In genomic region chr17:38921756-38922411, GRCh38 we compare ENCODE assay signal across 10 cellular contexts. TPM values are rescaled to one million over a fixed set of nuclear protein-coding genes. Genes with fewer than 3 reads are reported as not detected.
DNase-seq lines count a peak whose midpoint lies in the region.
"Had no signal": no experiment of that assay in that cellular context is flagged by ENCODE, and none has a peak within 500 bp of the region (broad histone marks: within the 10 kb centered on the region; RNA-seq: fewer than 3 reads in every experiment).

No MANE protein-coding gene starts in this region.

- H3K9ac ChIP-seq in iPS-20b (ENCODE audit: low read depth, low read length) (peak overlapping the region; percentile 13; the same call in 1 of the 2 replicates), subcutaneous abdominal adipose tissue (ENCODE audit: low read length in 5 of 5) (no peak overlapping the region)

- H3K4me1 Mint-ChIP-seq in T-helper 2 cell treated with Interferon-gamma antibody and Interleukin-4, amounts not matched to agents 5 μg/mL and 100 μg/mL, for 36 hours (ENCODE audit: low read depth) = peaks cover 23% of the 10 kb centered on the region
- peaks cover 29% of the 10 kb centered on the region for H3K4me1 Mint-ChIP-seq in activated CD4-positive, alpha-beta memory T cell treated with anti-CD3 and anti-CD28 coated beads, Interleukin-2, amount 10 ng/mL, durations not matched to agents 7 days and 5 days

- H3K27ac ChIP-seq in iPS-20b (ENCODE audit: low read length) (no peak overlapping the region), subcutaneous abdominal adipose tissue (ENCODE audit: low read depth, low read length) (peak overlapping the region; percentile 78)

- no peak overlapping the region for H3K4me3 Mint-ChIP-seq in T-helper 2 cell treated with Interferon-gamma antibody and Interleukin-4, amounts not matched to agents 5 μg/mL and 100 μg/mL, for 36 hours
- H3K4me3 Mint-ChIP-seq in activated CD4-positive, alpha-beta memory T cell treated with anti-CD3 and anti-CD28 coated beads, Interleukin-2, amount 10 ng/mL, durations not matched to agents 7 days and 5 days = no peak overlapping the region

- H3K9me3 ChIP-seq in iPS-20b (ENCODE audit: insufficient read depth, low read depth, low read length) = no peaks in the 10 kb centered on the region
- no peaks in the 10 kb centered on the region for H3K9me3 ChIP-seq in subcutaneous abdominal adipose tissue (ENCODE audit: control insufficient read depth in 5 of 5, low read length in 5 of 5)

- H3K36me3 ChIP-seq in iPS-20b (ENCODE audit: insufficient read depth, low read depth, low read length) = peaks cover 24% of the 10 kb centered on the region
- peaks cover 0 to 42% (median 36%) of the 10 kb centered on the region in 5 donors for H3K36me3 ChIP-seq in subcutaneous abdominal adipose tissue (ENCODE audit: control insufficient read depth in 5 of 5, insufficient read depth in 5 of 5, low read length in 5 of 5)

- no peaks in the 10 kb centered on the region for H3K27me3 Mint-ChIP-seq in T-helper 2 cell treated with Interferon-gamma antibody and Interleukin-4, amounts not matched to agents 5 μg/mL and 100 μg/mL, for 36 hours (ENCODE audit: low read depth)
- H3K27me3 Mint-ChIP-seq in activated CD4-positive, alpha-beta memory T cell treated with anti-CD3 and anti-CD28 coated beads, Interleukin-2, amount 10 ng/mL, durations not matched to agents 7 days and 5 days = no peaks in the 10 kb centered on the region

- CTCF ChIA-PET in activated CD4-positive, alpha-beta memory T cell treated with anti-CD3 and anti-CD28 coated beads, Interleukin-2, amount 10 ng/mL, durations not matched to agents 7 days and 5 days (lab: Charles Lee) = no interaction called here

- H3K9me3 Mint-ChIP-seq in T-helper 2 cell treated with Interferon-gamma antibody and Interleukin-4, amounts not matched to agents 5 μg/mL and 100 μg/mL, for 36 hours = no peaks in the 10 kb centered on the region
- no peaks in the 10 kb centered on the region for H3K9me3 Mint-ChIP-seq in activated CD4-positive, alpha-beta memory T cell treated with anti-CD3 and anti-CD28 coated beads, Interleukin-2, amount 10 ng/mL, durations not matched to agents 7 days and 5 days

- H3K4me3 ChIP-seq in iPS-20b (ENCODE audit: low read length) = no peak overlapping the region
- no peak overlapping the region for H3K4me3 ChIP-seq in subcutaneous abdominal adipose tissue (ENCODE audit: low read depth in 1 of 5, low read length in 5 of 5)

- DNase-seq in T-helper 2 cell treated with Interferon-gamma antibody and Interleukin-4, amounts not matched to agents 5 μg/mL and 100 μg/mL, for 36 hours (ENCODE audit: low spot score) = no peak
- DNase-seq in T-helper 2 cell = no peak
- DNase-seq in activated CD4-positive, alpha-beta memory T cell treated with anti-CD3 and anti-CD28 coated beads, Interleukin-2, amount 10 ng/mL, durations not matched to agents 7 days and 5 days = peak; percentile 15
- no peak for DNase-seq in NCI-H2107 treated with DMSO at 0.1 percent for 48 hours (lab: John Stamatoyannopoulos, UW; ENCODE audit: unreplicated experiment)
- DNase-seq in Ammon's horn (ENCODE audit: low spot score) = no peak
- no peak for DNase-seq in NCI-H226
- DNase-seq: NCI-H2081 treated with DMSO at 0.1 percent for 48 hours; stimulated activated CD4-positive, alpha-beta T cell treated with anti-CD3 and anti-CD28 coated beads, Interleukin-1b, Interleukin-23, amount 100 ng/mL, for 48 hours had no signal

- H3K27me3 ChIP-seq in iPS-20b (ENCODE audit: insufficient read depth, low read length) = no peaks in the 10 kb centered on the region
- no peaks in the 10 kb centered on the region for H3K27me3 ChIP-seq in subcutaneous abdominal adipose tissue (ENCODE audit: control insufficient read depth in 5 of 5, insufficient read depth in 4 of 5, low read length in 5 of 5)

- POLR2A ChIA-PET in activated CD4-positive, alpha-beta memory T cell treated with anti-CD3 and anti-CD28 coated beads, Interleukin-2, amount 10 ng/mL, durations not matched to agents 7 days and 5 days (lab: Charles Lee) = interaction anchor here (1.2 to 1.8 kb wide), 2 partner anchors 11 to 51 kb away, joined by 4 to 5 read pairs; no protein-coding TSS in a partner anchor

- peaks cover 28% of the 10 kb centered on the region for H3K36me3 Mint-ChIP-seq in T-helper 2 cell treated with Interferon-gamma antibody and Interleukin-4, amounts not matched to agents 5 μg/mL and 100 μg/mL, for 36 hours (ENCODE audit: low read depth)
- H3K36me3 Mint-ChIP-seq in activated CD4-positive, alpha-beta memory T cell treated with anti-CD3 and anti-CD28 coated beads, Interleukin-2, amount 10 ng/mL, durations not matched to agents 7 days and 5 days (ENCODE audit: low read depth) = peaks cover 35% of the 10 kb centered on the region

- peak overlapping the region; percentile 17 for H3K27ac Mint-ChIP-seq in T-helper 2 cell treated with Interferon-gamma antibody and Interleukin-4, amounts not matched to agents 5 μg/mL and 100 μg/mL, for 36 hours
- H3K27ac Mint-ChIP-seq in activated CD4-positive, alpha-beta memory T cell treated with anti-CD3 and anti-CD28 coated beads, Interleukin-2, amount 10 ng/mL, durations not matched to agents 7 days and 5 days = no peak overlapping the region

- H3K4me1 ChIP-seq in iPS-20b (ENCODE audit: insufficient read depth, low read length) (peaks cover 21% of the 10 kb centered on the region; the same call in 1 of the 2 replicates), subcutaneous abdominal adipose tissue (ENCODE audit: control insufficient read depth in 5 of 5, insufficient read depth in 5 of 5, low read length in 5 of 5) (peaks cover 7 to 55% (median 48%) of the 10 kb centered on the region in 5 donors)

RNA-seq across cellular contexts. Expression of gene FBXO47, which starts 45.3 kb away (rescaled TPM):
- total RNA-seq in activated CD4-positive, alpha-beta memory T cell treated with anti-CD3 and anti-CD28 coated beads, Interleukin-2, amount 10 ng/mL, durations not matched to agents 7 days and 5 days = not detected

RNA-seq across cellular contexts. Expression of gene LASP1, which starts 52.0 kb away (rescaled TPM):
- 100 to 1,000 TPM; 193 to 196 TPM for total RNA-seq in activated CD4-positive, alpha-beta memory T cell treated with anti-CD3 and anti-CD28 coated beads, Interleukin-2, amount 10 ng/mL, durations not matched to agents 7 days and 5 days
